20 cellular contexts compared by ENCODE assay signal in the genomic region with DNA sequence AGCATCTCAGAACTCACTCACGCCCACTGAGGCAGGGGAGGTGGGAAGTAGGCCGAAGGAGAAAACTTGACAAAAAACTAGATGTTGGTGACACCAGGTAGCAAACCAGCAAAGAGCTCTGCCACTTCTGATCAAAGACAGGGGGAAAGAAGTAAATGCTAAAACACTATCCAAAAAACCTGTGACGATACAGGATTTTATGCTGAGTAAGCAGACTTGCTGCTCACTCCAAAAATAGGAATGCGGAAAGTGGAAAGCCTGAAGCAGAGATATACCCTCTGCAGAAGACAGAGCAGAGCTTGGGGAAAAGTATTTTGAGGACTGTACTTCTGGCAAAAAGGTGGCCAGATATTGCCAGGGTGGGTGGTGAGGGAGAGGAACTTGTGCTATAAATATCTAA.
DNase-seq lines count a peak whose midpoint lies in the region; ATAC-seq and TF ChIP-seq lines count a peak whose summit lies in the region.
"Had no signal": no experiment of that assay in that cellular context is flagged by ENCODE, and none has a peak within 500 bp of the region (broad histone marks: within the 10 kb centered on the region; RNA-seq: fewer than 3 reads in every experiment).

No MANE protein-coding gene starts in this region.

- no peak overlapping the region for H3K4me2 ChIP-seq in IMR-90 (ENCODE audit: low read depth, low read length)
- H3K4me2 ChIP-seq: GM23338 had no signal

- no peak overlapping the region for H2BK5ac ChIP-seq in IMR-90 (ENCODE audit: low read depth, low read length, poor library complexity, severe bottlenecking)

- peak; percentile 75 for ATAC-seq in left ventricle myocardium superior
- no peak for ATAC-seq in IMR-90 (ENCODE audit: low read depth)
- no peak for ATAC-seq in GM18870 (IDR thresholded peaks at IDR 0.05; ENCODE audit: unreplicated experiment)
- no peak for ATAC-seq in mucosa of descending colon
- ATAC-seq: GM12878, GM23338, HCT116 had no signal

- H2AK9ac ChIP-seq in IMR-90 (replicated peaks; ENCODE audit: low read depth, low read length, poor library complexity): no peak overlapping the region

- no peak overlapping the region for H3K23ac ChIP-seq in IMR-90 (ENCODE audit: low read depth, low read length)

- TF ChIP-seq CTCF in left ventricle myocardium inferior (IDR thresholded peaks at IDR 0.05; ENCODE audit: borderline replicate concordance): no peak
- no peak for TF ChIP-seq CTCF in IMR-90 (conservative IDR thresholded peaks at IDR 0.05; ENCODE audit: low read depth, low read length)
- no peak for TF ChIP-seq CTCF in esophagus muscularis mucosa (IDR thresholded peaks at IDR 0.05)
- TF ChIP-seq CTCF in mucosa of descending colon (IDR thresholded peaks at IDR 0.05): no peak

- in situ Hi-C loops in IMR-90 (cut with MboI; ENCODE audit: low sequenced_read_pairs): loop anchor here (5.0 kb wide), 1 partner anchor 1116 kb away; no protein-coding TSS in a partner anchor

- no peak overlapping the region for H4K8ac ChIP-seq in IMR-90 (ENCODE audit: low read depth in 2 of 2, low read length in 2 of 2)

- H3K27ac ChIP-seq in left ventricle myocardium inferior (replicated peaks) (no peak overlapping the region), IMR-90 (ENCODE audit: insufficient read depth, low read length) (no peak overlapping the region), esophagus muscularis mucosa (replicated peaks in 1 of 4) (no peak overlapping the region)

- no peak overlapping the region for H3K9ac ChIP-seq in IMR-90 (ENCODE audit: low read depth, low read length)

- H4K20me1 ChIP-seq in IMR-90 (ENCODE audit: insufficient read depth, low read length): no peaks in the 10 kb centered on the region

- no peak overlapping the region for H3K4ac ChIP-seq in IMR-90 (ENCODE audit: low read depth, low read length)

- intact Hi-C loops in left ventricle myocardium superior (cut with micrococcal nuclease) (no loop called here), left ventricle myocardium inferior (cut with micrococcal nuclease) (no loop called here), IMR-90 (cut with micrococcal nuclease) (loop anchor here (2.0 kb wide), 1 partner anchor 1253 kb away; no protein-coding TSS in a partner anchor), esophagus muscularis mucosa (cut with DNase I) (no loop called here), mucosa of descending colon (cut with DNase I, micrococcal nuclease) (no loop called here)

- peaks cover 82% of the 10 kb centered on the region for H3K27me3 ChIP-seq in left ventricle myocardium inferior (ENCODE audit: low read depth)
- H3K27me3 ChIP-seq in IMR-90 (ENCODE audit: control insufficient read depth, insufficient read depth, low read length): peaks cover 22% of the 10 kb centered on the region
- peaks cover 0 to 71% (median 0%) of the 10 kb centered on the region in 4 donors for H3K27me3 ChIP-seq in esophagus muscularis mucosa
- H3K27me3 ChIP-seq: BE2C had no signal

- no peaks in the 10 kb centered on the region for H3K9me1 ChIP-seq in IMR-90 (ENCODE audit: insufficient read depth, low read length)

- no peak overlapping the region for H2BK15ac ChIP-seq in IMR-90 (ENCODE audit: low read depth, low read length)

- H2BK20ac ChIP-seq in IMR-90 (ENCODE audit: low read depth, low read length): no peak overlapping the region

- dilution Hi-C loops in IMR-90 (cut with HindIII; ENCODE audit: low sequenced_read_pairs, unreplicated experiment): no loop called here

- no peak overlapping the region for H4K5ac ChIP-seq in IMR-90 (ENCODE audit: low read depth, low read length)

- H3K36me3 ChIP-seq in left ventricle myocardium inferior: no peaks in the 10 kb centered on the region
- H3K36me3 ChIP-seq in IMR-90 (ENCODE audit: control insufficient read depth, insufficient read depth, low read length): no peaks in the 10 kb centered on the region
- H3K36me3 ChIP-seq in esophagus muscularis mucosa: no peaks in the 10 kb centered on the region
- H3K36me3 ChIP-seq in mucosa of descending colon (ENCODE audit: low read depth): no peaks in the 10 kb centered on the region
- H3K36me3 ChIP-seq: BE2C had no signal

- H3K14ac ChIP-seq in IMR-90 (replicated peaks; ENCODE audit: low read depth, low read length): no peak overlapping the region

- POLR2A ChIA-PET in IMR-90 (lab: Charles Lee; ENCODE audit: unreplicated experiment): interaction anchor here (0.6 kb wide), 2 partner anchors 22 to 779 kb away, joined by 3 to 8 read pairs; no protein-coding TSS in a partner anchor

- DNase-seq in left ventricle myocardium superior: no peak
- DNase-seq in left ventricle myocardium inferior: no peak
- DNase-seq in IMR-90: no peak
- DNase-seq in esophagus muscularis mucosa (ENCODE audit: extremely low spot score): peak; percentile 85
- no peak for DNase-seq in mucosa of descending colon
- DNase-seq: ACHN; BE2C; C1 segment of cervical spinal cord; CD4-positive, CD25-positive, alpha-beta regulatory T cell; CD8-positive, alpha-beta memory T cell; COR-L47; DMS 273 treated with DMSO at 0.1 percent for 48 hours; DMS53; DND-41; H7; HFFc6 had no signal

- no peak overlapping the region for H3K18ac ChIP-seq in IMR-90 (ENCODE audit: low read depth, low read length)

- H3K9me3 ChIP-seq in left ventricle myocardium inferior (replicated peaks): no peaks in the 10 kb centered on the region
- H3K9me3 ChIP-seq in IMR-90 (ENCODE audit: control insufficient read depth, insufficient read depth, low read length): no peaks in the 10 kb centered on the region
- no peaks in the 10 kb centered on the region for H3K9me3 ChIP-seq in esophagus muscularis mucosa
- no peaks in the 10 kb centered on the region for H3K9me3 ChIP-seq in mucosa of descending colon
- H3K9me3 ChIP-seq: BE2C had no signal

- no peaks in the 10 kb centered on the region for H3K79me1 ChIP-seq in IMR-90 (ENCODE audit: low read depth in 1 of 2, low read length in 2 of 2)

- no peak for TF ChIP-seq RAD21 in IMR-90 (IDR thresholded peaks at IDR 0.05; ENCODE audit: low read length)

- TF ChIP-seq EP300 in esophagus muscularis mucosa (IDR thresholded peaks at IDR 0.05): no peak

- 100% methylated on average over 1 of the region's 4 CpGs; no CpG with 5 or more reads in 1 of the 2 experiments for WGBS in IMR-90 (ENCODE audit: extremely low coverage in 2 of 2, insufficient read length in 1 of 2), 2 experiments
- 79% methylated on average over 4 of the region's 4 CpGs for WGBS in esophagus muscularis mucosa

- CTCF ChIA-PET in IMR-90 (lab: Yijun Ruan, JAX): no interaction called here

- H2AFZ ChIP-seq in IMR-90 (replicated peaks; ENCODE audit: low read length, poor library complexity): no peak overlapping the region
- H2AFZ ChIP-seq: GM23338 had no signal

- H3K4me1 ChIP-seq in left ventricle myocardium inferior: peaks cover 4% of the 10 kb centered on the region
- H3K4me1 ChIP-seq in IMR-90 (ENCODE audit: control insufficient read depth, insufficient read depth, low read length): no peaks in the 10 kb centered on the region
- H3K4me1 ChIP-seq in esophagus muscularis mucosa: no peaks in the 10 kb centered on the region
- no peaks in the 10 kb centered on the region for H3K4me1 ChIP-seq in mucosa of descending colon (ENCODE audit: low read depth)
- H3K4me1 ChIP-seq: BE2C had no signal

- no peak for TF ChIP-seq POLR2A in IMR-90 (IDR thresholded peaks at IDR 0.05; ENCODE audit: low read depth, low read length)
- no peak for TF ChIP-seq POLR2A in esophagus muscularis mucosa (IDR thresholded peaks at IDR 0.05; ENCODE audit: low read depth)

- no TSS peak for BruUV-seq in IMR-90 (replicated peaks; lab: Mats Ljungman, UMichigan)

- H3K4me3 ChIP-seq in left ventricle myocardium inferior: no peak overlapping the region
- no peak overlapping the region for H3K4me3 ChIP-seq in IMR-90 (ENCODE audit: insufficient read depth, low read depth, low read length)
- no peak overlapping the region for H3K4me3 ChIP-seq in esophagus muscularis mucosa
- H3K4me3 ChIP-seq in mucosa of descending colon: no peak overlapping the region
- H3K4me3 ChIP-seq: GM12878, GM23338 had no signal

- no peak overlapping the region for H4K91ac ChIP-seq in IMR-90 (ENCODE audit: insufficient read depth, low read depth, low read length)

- no peak overlapping the region for H2BK120ac ChIP-seq in IMR-90 (ENCODE audit: low read depth, low read length)

- H2AK5ac ChIP-seq in IMR-90 (ENCODE audit: low read depth, low read length): no peak overlapping the region

- no peak overlapping the region for H3K56ac ChIP-seq in IMR-90 (ENCODE audit: extremely low read depth, insufficient read depth, low read length)

TF ChIP-seq in IMR-90, 13 proteins besides CTCF, POLR2A, EP300 and RAD21:
- no peak for TF ChIP-seq CEBPB (IDR thresholded peaks at IDR 0.05; ENCODE audit: low read depth, low read length)
- TF ChIP-seq MAFK (IDR thresholded peaks at IDR 0.05; ENCODE audit: low read depth, low read length): peak; percentile 98
TF ChIP-seq in IMR-90: peak in this region for 1.
